Comparison of ENCODE assay signal across 1 cellular context in genomic region chr16:49855280-49855821, GRCh38.
A peak's percentile ranks its signal among the peaks of the same experiment; 100 is the strongest.
TF ChIP-seq lines count a peak whose summit lies in the region.

No MANE protein-coding gene starts in this region.

TF ChIP-seq in HEK293, 187 proteins besides CTCF, POLR2A, EP300 and RAD21 (continued from another document):
- TF ChIP-seq, protein P1, sequence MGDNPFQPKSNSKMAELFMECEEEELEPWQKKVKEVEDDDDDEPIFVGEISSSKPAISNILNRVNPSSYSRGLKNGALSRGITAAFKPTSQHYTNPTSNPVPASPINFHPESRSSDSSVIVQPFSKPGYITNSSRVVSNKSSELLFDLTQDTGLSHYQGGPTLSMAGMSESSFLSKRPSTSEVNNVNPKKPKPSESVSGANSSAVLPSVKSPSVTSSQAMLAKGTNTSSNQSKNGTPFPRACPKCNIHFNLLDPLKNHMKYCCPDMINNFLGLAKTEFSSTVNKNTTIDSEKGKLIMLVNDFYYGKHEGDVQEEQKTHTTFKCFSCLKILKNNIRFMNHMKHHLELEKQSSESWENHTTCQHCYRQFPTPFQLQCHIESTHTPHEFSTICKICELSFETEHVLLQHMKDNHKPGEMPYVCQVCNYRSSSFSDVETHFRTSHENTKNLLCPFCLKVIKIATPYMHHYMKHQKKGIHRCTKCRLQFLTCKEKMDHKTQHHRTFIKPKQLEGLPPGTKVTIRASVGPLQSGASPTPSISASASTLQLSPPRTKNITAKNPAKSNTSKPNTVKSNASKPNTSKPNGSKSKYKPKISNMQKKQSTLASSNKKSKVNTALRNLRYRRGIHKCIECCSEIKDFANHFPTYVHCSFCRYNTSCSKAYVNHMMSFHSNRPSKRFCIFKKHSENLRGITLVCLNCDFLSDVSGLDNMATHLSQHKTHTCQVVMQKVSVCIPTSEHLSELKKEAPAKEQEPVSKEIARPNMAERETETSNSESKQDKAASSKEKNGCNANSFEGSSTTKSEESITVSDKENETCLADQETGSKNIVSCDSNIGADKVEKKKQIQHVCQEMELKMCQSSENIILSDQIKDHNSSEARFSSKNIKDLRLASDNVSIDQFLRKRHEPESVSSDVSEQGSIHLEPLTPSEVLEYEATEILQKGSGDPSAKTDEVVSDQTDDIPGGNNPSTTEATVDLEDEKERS (tag by site-specific recombination; IDR thresholded peaks at IDR 0.05) = no peak
- TF ChIP-seq ZNF140 (tag by site-specific recombination; IDR thresholded peaks at IDR 0.05) (no peak), ZNF670 (tag by site-specific recombination; IDR thresholded peaks at IDR 0.05; ENCODE audit: low read depth) (no peak), ZNF664 (tag by site-specific recombination; IDR thresholded peaks at IDR 0.05) (no peak), ZNF654 (tag by site-specific recombination; IDR thresholded peaks at IDR 0.05; ENCODE audit: low read depth) (no peak), ZNF416 (tag by site-specific recombination; IDR thresholded peaks at IDR 0.05) (no peak), ZEB2 (tag by site-specific recombination; IDR thresholded peaks at IDR 0.05) (no peak), ZNF16 (tag by site-specific recombination; IDR thresholded peaks at IDR 0.05; ENCODE audit: low read depth) (no peak), ZNF76 (tag by site-specific recombination; IDR thresholded peaks at IDR 0.05; ENCODE audit: borderline replicate concordance, low read depth) (peak; percentile 39; the same call in 1 of the 2 replicates), ZBTB21 (tag by site-specific recombination; IDR thresholded peaks at IDR 0.05) (no peak), TRIM28 (IDR thresholded peaks at IDR 0.05; ENCODE audit: borderline replicate concordance, low read length) (no peak), ZNF426 (tag by site-specific recombination; IDR thresholded peaks at IDR 0.05) (no peak), ZFP69B (tag by site-specific recombination; IDR thresholded peaks at IDR 0.05) (no peak), ZNF639 (tag by site-specific recombination; IDR thresholded peaks at IDR 0.05) (no peak), ZNF146 (tag by site-specific recombination; IDR thresholded peaks at IDR 0.05) (no peak), KLF1 (tag by site-specific recombination; IDR thresholded peaks at IDR 0.05) (no peak), ZNF10 (tag by site-specific recombination; IDR thresholded peaks at IDR 0.05) (no peak), PATZ1 (tag by site-specific recombination; IDR thresholded peaks at IDR 0.05) (peak; percentile 73), ZNF174 (tag by site-specific recombination; IDR thresholded peaks at IDR 0.05) (no peak), ZBTB6 (tag by site-specific recombination; IDR thresholded peaks at IDR 0.05) (peak; percentile 79; the same call in 1 of the 2 replicates), KLF7 (tag by site-specific recombination; IDR thresholded peaks at IDR 0.05; ENCODE audit: borderline replicate concordance) (no peak), PRDM1 (tag by site-specific recombination; IDR thresholded peaks at IDR 0.05) (no peak), ZNF350 (tag by site-specific recombination; IDR thresholded peaks at IDR 0.05) (no peak), ZNF555 (tag by site-specific recombination; conservative IDR thresholded peaks at IDR 0.05) (no peak), ZNF571 (tag by site-specific recombination; IDR thresholded peaks at IDR 0.05) (no peak), ZBTB7A (tag by site-specific recombination; IDR thresholded peaks at IDR 0.05; ENCODE audit: low read depth) (no peak)
- TF ChIP-seq, protein P2, sequence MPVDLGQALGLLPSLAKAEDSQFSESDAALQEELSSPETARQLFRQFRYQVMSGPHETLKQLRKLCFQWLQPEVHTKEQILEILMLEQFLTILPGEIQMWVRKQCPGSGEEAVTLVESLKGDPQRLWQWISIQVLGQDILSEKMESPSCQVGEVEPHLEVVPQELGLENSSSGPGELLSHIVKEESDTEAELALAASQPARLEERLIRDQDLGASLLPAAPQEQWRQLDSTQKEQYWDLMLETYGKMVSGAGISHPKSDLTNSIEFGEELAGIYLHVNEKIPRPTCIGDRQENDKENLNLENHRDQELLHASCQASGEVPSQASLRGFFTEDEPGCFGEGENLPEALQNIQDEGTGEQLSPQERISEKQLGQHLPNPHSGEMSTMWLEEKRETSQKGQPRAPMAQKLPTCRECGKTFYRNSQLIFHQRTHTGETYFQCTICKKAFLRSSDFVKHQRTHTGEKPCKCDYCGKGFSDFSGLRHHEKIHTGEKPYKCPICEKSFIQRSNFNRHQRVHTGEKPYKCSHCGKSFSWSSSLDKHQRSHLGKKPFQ (tag by site-specific recombination; IDR thresholded peaks at IDR 0.05) = no peak
- TF ChIP-seq, protein P3, sequence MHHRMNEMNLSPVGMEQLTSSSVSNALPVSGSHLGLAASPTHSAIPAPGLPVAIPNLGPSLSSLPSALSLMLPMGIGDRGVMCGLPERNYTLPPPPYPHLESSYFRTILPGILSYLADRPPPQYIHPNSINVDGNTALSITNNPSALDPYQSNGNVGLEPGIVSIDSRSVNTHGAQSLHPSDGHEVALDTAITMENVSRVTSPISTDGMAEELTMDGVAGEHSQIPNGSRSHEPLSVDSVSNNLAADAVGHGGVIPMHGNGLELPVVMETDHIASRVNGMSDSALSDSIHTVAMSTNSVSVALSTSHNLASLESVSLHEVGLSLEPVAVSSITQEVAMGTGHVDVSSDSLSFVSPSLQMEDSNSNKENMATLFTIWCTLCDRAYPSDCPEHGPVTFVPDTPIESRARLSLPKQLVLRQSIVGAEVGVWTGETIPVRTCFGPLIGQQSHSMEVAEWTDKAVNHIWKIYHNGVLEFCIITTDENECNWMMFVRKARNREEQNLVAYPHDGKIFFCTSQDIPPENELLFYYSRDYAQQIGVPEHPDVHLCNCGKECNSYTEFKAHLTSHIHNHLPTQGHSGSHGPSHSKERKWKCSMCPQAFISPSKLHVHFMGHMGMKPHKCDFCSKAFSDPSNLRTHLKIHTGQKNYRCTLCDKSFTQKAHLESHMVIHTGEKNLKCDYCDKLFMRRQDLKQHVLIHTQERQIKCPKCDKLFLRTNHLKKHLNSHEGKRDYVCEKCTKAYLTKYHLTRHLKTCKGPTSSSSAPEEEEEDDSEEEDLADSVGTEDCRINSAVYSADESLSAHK (tag by site-specific recombination; IDR thresholded peaks at IDR 0.05) = 0 out of 2 replicates have a peak, but pooled peaks have one; percentile 38
- TF ChIP-seq, protein P4, sequence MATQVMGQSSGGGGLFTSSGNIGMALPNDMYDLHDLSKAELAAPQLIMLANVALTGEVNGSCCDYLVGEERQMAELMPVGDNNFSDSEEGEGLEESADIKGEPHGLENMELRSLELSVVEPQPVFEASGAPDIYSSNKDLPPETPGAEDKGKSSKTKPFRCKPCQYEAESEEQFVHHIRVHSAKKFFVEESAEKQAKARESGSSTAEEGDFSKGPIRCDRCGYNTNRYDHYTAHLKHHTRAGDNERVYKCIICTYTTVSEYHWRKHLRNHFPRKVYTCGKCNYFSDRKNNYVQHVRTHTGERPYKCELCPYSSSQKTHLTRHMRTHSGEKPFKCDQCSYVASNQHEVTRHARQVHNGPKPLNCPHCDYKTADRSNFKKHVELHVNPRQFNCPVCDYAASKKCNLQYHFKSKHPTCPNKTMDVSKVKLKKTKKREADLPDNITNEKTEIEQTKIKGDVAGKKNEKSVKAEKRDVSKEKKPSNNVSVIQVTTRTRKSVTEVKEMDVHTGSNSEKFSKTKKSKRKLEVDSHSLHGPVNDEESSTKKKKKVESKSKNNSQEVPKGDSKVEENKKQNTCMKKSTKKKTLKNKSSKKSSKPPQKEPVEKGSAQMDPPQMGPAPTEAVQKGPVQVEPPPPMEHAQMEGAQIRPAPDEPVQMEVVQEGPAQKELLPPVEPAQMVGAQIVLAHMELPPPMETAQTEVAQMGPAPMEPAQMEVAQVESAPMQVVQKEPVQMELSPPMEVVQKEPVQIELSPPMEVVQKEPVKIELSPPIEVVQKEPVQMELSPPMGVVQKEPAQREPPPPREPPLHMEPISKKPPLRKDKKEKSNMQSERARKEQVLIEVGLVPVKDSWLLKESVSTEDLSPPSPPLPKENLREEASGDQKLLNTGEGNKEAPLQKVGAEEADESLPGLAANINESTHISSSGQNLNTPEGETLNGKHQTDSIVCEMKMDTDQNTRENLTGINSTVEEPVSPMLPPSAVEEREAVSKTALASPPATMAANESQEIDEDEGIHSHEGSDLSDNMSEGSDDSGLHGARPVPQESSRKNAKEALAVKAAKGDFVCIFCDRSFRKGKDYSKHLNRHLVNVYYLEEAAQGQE (tag by site-specific recombination; IDR thresholded peaks at IDR 0.05) = no peak
TF ChIP-seq in HEK293: peak in this region for 34.
